In the genomic region with DNA sequence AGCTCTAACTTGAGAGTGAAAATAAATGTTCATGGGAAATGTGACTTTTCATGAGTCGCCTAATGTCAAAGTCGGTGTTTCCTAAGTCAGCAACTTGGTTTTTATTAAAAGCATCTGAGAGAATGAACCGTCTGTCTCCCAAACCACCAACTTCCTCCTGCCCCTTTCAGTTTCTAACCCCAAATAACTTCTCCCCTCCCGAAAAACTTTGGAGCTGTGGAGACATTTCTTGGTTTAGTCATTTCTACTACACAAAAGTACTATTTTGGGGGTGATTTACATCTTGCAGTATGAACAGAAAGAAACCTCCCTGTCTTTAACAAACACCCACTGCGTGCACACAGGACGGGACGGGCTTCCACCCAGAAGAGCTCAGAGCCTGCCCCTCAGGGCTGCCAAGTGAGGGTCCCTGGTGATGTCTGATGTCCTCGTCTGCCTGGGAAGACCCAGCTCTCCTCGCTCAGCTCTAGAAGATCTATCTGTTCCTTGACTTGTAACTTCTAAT, we compare ENCODE assay signal across 1 cellular context.
TF ChIP-seq lines count a peak whose summit lies in the region.

No MANE protein-coding gene starts in this region.

TF ChIP-seq in liver, 16 proteins besides CTCF, POLR2A, EP300 and RAD21 (continued from another document):
- TF ChIP-seq, protein P1, sequence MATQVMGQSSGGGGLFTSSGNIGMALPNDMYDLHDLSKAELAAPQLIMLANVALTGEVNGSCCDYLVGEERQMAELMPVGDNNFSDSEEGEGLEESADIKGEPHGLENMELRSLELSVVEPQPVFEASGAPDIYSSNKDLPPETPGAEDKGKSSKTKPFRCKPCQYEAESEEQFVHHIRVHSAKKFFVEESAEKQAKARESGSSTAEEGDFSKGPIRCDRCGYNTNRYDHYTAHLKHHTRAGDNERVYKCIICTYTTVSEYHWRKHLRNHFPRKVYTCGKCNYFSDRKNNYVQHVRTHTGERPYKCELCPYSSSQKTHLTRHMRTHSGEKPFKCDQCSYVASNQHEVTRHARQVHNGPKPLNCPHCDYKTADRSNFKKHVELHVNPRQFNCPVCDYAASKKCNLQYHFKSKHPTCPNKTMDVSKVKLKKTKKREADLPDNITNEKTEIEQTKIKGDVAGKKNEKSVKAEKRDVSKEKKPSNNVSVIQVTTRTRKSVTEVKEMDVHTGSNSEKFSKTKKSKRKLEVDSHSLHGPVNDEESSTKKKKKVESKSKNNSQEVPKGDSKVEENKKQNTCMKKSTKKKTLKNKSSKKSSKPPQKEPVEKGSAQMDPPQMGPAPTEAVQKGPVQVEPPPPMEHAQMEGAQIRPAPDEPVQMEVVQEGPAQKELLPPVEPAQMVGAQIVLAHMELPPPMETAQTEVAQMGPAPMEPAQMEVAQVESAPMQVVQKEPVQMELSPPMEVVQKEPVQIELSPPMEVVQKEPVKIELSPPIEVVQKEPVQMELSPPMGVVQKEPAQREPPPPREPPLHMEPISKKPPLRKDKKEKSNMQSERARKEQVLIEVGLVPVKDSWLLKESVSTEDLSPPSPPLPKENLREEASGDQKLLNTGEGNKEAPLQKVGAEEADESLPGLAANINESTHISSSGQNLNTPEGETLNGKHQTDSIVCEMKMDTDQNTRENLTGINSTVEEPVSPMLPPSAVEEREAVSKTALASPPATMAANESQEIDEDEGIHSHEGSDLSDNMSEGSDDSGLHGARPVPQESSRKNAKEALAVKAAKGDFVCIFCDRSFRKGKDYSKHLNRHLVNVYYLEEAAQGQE (IDR thresholded peaks at IDR 0.05): no peak
- no peak for TF ChIP-seq RXRA (IDR thresholded peaks at IDR 0.05)
- no peak for TF ChIP-seq EGR1 (IDR thresholded peaks at IDR 0.05; ENCODE audit: low read depth in 2 of 2)
- TF ChIP-seq, protein P2, sequence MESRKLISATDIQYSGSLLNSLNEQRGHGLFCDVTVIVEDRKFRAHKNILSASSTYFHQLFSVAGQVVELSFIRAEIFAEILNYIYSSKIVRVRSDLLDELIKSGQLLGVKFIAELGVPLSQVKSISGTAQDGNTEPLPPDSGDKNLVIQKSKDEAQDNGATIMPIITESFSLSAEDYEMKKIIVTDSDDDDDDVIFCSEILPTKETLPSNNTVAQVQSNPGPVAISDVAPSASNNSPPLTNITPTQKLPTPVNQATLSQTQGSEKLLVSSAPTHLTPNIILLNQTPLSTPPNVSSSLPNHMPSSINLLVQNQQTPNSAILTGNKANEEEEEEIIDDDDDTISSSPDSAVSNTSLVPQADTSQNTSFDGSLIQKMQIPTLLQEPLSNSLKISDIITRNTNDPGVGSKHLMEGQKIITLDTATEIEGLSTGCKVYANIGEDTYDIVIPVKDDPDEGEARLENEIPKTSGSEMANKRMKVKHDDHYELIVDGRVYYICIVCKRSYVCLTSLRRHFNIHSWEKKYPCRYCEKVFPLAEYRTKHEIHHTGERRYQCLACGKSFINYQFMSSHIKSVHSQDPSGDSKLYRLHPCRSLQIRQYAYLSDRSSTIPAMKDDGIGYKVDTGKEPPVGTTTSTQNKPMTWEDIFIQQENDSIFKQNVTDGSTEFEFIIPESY (IDR thresholded peaks at IDR 0.05): no peak
- TF ChIP-seq FOXA2 (IDR thresholded peaks at IDR 0.05): no peak
- no peak for TF ChIP-seq TAF1 (conservative IDR thresholded peaks at IDR 0.05)
- TF ChIP-seq HNF4G (IDR thresholded peaks at IDR 0.05): no peak
